ENCODE assay signal across 2 cellular contexts in genomic region chr4:118586357-118586790, GRCh38.
TF ChIP-seq lines count a peak whose summit lies in the region.

No MANE protein-coding gene starts in this region.

TF ChIP-seq in IMR-90, 13 proteins besides CTCF, POLR2A, EP300 and RAD21:
- TF ChIP-seq ELK1 (IDR thresholded peaks at IDR 0.05; ENCODE audit: borderline replicate concordance, low read depth, low read length) (no peak), MAZ (IDR thresholded peaks at IDR 0.05; ENCODE audit: borderline replicate concordance, low read depth, low read length) (no peak), SMC3 (IDR thresholded peaks at IDR 0.05; ENCODE audit: low read depth, low read length) (no peak), CHD1 (IDR thresholded peaks at IDR 0.05; ENCODE audit: low read depth, low read length) (no peak), CEBPB (IDR thresholded peaks at IDR 0.05; ENCODE audit: low read depth, low read length) (no peak), MAFK (IDR thresholded peaks at IDR 0.05; ENCODE audit: low read depth, low read length) (no peak), RCOR1 (IDR thresholded peaks at IDR 0.05; ENCODE audit: insufficient replicate concordance, low read length) (no peak), BHLHE40 (IDR thresholded peaks at IDR 0.05; ENCODE audit: low read depth, low read length) (no peak), MXI1 (IDR thresholded peaks at IDR 0.05; ENCODE audit: borderline replicate concordance, low read depth, low read length) (no peak), RFX5 (IDR thresholded peaks at IDR 0.05; ENCODE audit: low read depth, low read length) (no peak)

TF ChIP-seq in K562, 482 proteins besides CTCF, POLR2A, EP300 and RAD21 (continued from another document):
- 0 out of 2 replicates have a peak, but pooled peaks have one; percentile 36 for TF ChIP-seq ZNF707 (CRISPR knock-in tag; conservative IDR thresholded peaks at IDR 0.05)
- TF ChIP-seq STAT5A (IDR thresholded peaks at IDR 0.05; ENCODE audit: borderline replicate concordance, low read length): no peak
- no peak for TF ChIP-seq TAL1 (IDR thresholded peaks at IDR 0.05)
- TF ChIP-seq RBM39 (optimal IDR thresholded peaks at IDR 0.05; ENCODE audit: low read depth, low read length): no peak
- no peak for TF ChIP-seq CC2D1A (IDR thresholded peaks at IDR 0.05)
- 0 out of 2 replicates have a peak, but pooled peaks have one; percentile 45 for TF ChIP-seq TFAP4 (CRISPR knock-in tag; IDR thresholded peaks at IDR 0.05; ENCODE audit: borderline replicate concordance)
- TF ChIP-seq MAX (CRISPR knock-in tag; IDR thresholded peaks at IDR 0.05): 0 out of 2 replicates have a peak, but pooled peaks have one; percentile 18
